1 cellular context compared by ENCODE assay signal in the genomic region with DNA sequence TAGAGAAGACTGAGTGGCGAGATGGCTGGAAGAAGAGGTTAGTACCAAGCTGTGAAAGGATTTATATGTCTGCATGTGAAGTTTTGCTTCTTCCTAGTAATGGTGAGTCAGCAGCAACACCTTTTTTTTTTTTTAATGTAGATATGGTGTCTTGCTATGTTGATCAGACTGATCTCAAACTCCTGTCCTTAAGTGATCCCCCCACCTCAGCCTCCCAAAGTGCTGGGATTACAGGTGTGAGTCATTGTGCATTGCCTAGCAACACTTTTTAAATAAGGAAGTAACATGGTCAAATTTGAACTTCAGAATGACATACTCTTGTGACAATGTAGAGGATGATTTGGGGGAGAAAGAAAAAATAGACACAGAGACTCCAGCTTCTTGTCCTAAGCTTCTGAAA.
A peak's percentile ranks its signal among the peaks of the same experiment; 100 is the strongest.
TF ChIP-seq lines count a peak whose summit lies in the region.

No MANE protein-coding gene starts in this region.

TF ChIP-seq in IMR-90, 13 proteins besides CTCF, POLR2A, EP300 and RAD21:
- peak; percentile 55 for TF ChIP-seq FOS (IDR thresholded peaks at IDR 0.05; ENCODE audit: low read depth, low read length)
- no peak for TF ChIP-seq CHD1 (IDR thresholded peaks at IDR 0.05; ENCODE audit: low read depth, low read length)
- TF ChIP-seq RCOR1 (IDR thresholded peaks at IDR 0.05; ENCODE audit: insufficient replicate concordance, low read length): no peak
- no peak for TF ChIP-seq CEBPB (IDR thresholded peaks at IDR 0.05; ENCODE audit: low read depth, low read length)
- peak; percentile 88 for TF ChIP-seq NFE2L2 (IDR thresholded peaks at IDR 0.05; ENCODE audit: low read depth, low read length)
- peak; percentile 59 for TF ChIP-seq MAFK (IDR thresholded peaks at IDR 0.05; ENCODE audit: low read depth, low read length)
- no peak for TF ChIP-seq MXI1 (IDR thresholded peaks at IDR 0.05; ENCODE audit: borderline replicate concordance, low read depth, low read length)
- TF ChIP-seq BHLHE40 (IDR thresholded peaks at IDR 0.05; ENCODE audit: low read depth, low read length): no peak
- no peak for TF ChIP-seq MAZ (IDR thresholded peaks at IDR 0.05; ENCODE audit: borderline replicate concordance, low read depth, low read length)
- no peak for TF ChIP-seq SMC3 (IDR thresholded peaks at IDR 0.05; ENCODE audit: low read depth, low read length)
